Comparison of ENCODE assay signal across 9 cellular contexts in the genomic region with DNA sequence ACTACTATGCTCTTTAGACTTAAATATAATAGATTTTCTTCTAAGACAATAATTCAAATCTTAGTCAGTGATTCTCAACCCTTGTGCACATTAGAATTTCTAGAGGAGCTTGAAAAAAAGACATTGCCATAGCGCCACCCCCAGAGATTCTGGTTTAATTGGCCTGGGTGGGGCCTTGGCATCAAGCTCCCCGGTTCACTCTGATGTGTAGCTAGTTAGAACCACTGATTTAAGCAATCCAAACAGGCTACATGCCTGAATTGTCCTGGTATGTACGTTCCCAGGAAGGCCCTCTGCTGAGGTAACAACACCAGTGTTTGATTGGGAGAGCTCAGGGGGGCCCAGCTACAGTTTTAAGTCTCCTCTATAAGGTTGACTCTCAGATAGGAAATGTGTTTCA. TPM values are rescaled to one million over a fixed set of nuclear protein-coding genes. Genes with fewer than 3 reads are reported as not detected.
DNase-seq lines count a peak whose midpoint lies in the region; ATAC-seq and TF ChIP-seq lines count a peak whose summit lies in the region.
"Had no signal": no experiment of that assay in that cellular context is flagged by ENCODE, and none has a peak within 500 bp of the region (broad histone marks: within the 10 kb centered on the region; RNA-seq: fewer than 3 reads in every experiment).

No MANE protein-coding gene starts in this region.

- no peaks in the 10 kb centered on the region for H3K36me3 Mint-ChIP-seq in osteocyte (ENCODE audit: unreplicated experiment)
- no peaks in the 10 kb centered on the region for H3K36me3 Mint-ChIP-seq in activated CD4-positive, alpha-beta memory T cell treated with anti-CD3 and anti-CD28 coated beads for 36 hours

- POLR2A ChIA-PET in activated CD4-positive, alpha-beta memory T cell treated with anti-CD3 and anti-CD28 coated beads for 36 hours (lab: Charles Lee): no interaction called here

- no peaks in the 10 kb centered on the region for H3K27me3 Mint-ChIP-seq in osteocyte (ENCODE audit: unreplicated experiment)
- H3K27me3 Mint-ChIP-seq in activated CD4-positive, alpha-beta memory T cell treated with anti-CD3 and anti-CD28 coated beads for 36 hours: peaks cover 2% of the 10 kb centered on the region

- no peak for ATAC-seq in HG03460 (IDR thresholded peaks at IDR 0.05; ENCODE audit: unreplicated experiment)

- H3K9me3 Mint-ChIP-seq in osteocyte (ENCODE audit: unreplicated experiment): peaks cover 1% of the 10 kb centered on the region
- no peaks in the 10 kb centered on the region for H3K9me3 Mint-ChIP-seq in activated CD4-positive, alpha-beta memory T cell treated with anti-CD3 and anti-CD28 coated beads for 36 hours

- no peak overlapping the region for H3K4me3 ChIP-seq in GM06990 (replicated peaks; ENCODE audit: low read depth, low read length)
- no peak overlapping the region for H3K4me3 ChIP-seq in epithelial cell of esophagus (ENCODE audit: low read length)

- H3K36me3 ChIP-seq in GM06990 (ENCODE audit: control insufficient read depth, insufficient read depth, low read length): no peaks in the 10 kb centered on the region

- TF ChIP-seq CTCF in GM06990 (IDR thresholded peaks at IDR 0.05; ENCODE audit: insufficient read depth, low read length, poor library complexity, severe bottlenecking) (peak; percentile 3), epithelial cell of esophagus (IDR thresholded peaks at IDR 0.05; ENCODE audit: insufficient read depth, low read depth, low read length, missing control alignments) (peak; percentile 2), osteocyte (IDR thresholded peaks at IDR 0.05) (no peak)

- intact Hi-C loops in activated CD4-positive, alpha-beta memory T cell treated with anti-CD3 and anti-CD28 coated beads for 36 hours (cut with micrococcal nuclease): loop anchor here (2.0 kb wide), 1 partner anchor 81 kb away; no protein-coding TSS in a partner anchor
- intact Hi-C loops in posterior vena cava (cut with DNase I): no loop called here

- H3K4me1 Mint-ChIP-seq in osteocyte (ENCODE audit: unreplicated experiment): peaks cover 23% of the 10 kb centered on the region
- peaks cover 20% of the 10 kb centered on the region for H3K4me1 Mint-ChIP-seq in activated CD4-positive, alpha-beta memory T cell treated with anti-CD3 and anti-CD28 coated beads for 36 hours (ENCODE audit: low read depth)

- H3K4me3 Mint-ChIP-seq in osteocyte (ENCODE audit: unreplicated experiment): no peak overlapping the region
- no peak overlapping the region for H3K4me3 Mint-ChIP-seq in activated CD4-positive, alpha-beta memory T cell treated with anti-CD3 and anti-CD28 coated beads for 36 hours

- CTCF ChIA-PET in activated CD4-positive, alpha-beta memory T cell treated with anti-CD3 and anti-CD28 coated beads for 36 hours (lab: Charles Lee): interaction anchor here (0.9 to 2.9 kb wide), 3 partner anchors 9 to 80 kb away, joined by 4 to 14 read pairs (median 5); a partner anchor contains a TSS

- no peaks in the 10 kb centered on the region for H3K27me3 ChIP-seq in GM06990 (replicated peaks; ENCODE audit: control insufficient read depth, insufficient read depth, low read length)

- peak overlapping the region; percentile 100 for H3K27ac Mint-ChIP-seq in osteocyte (ENCODE audit: unreplicated experiment)
- H3K27ac Mint-ChIP-seq in activated CD4-positive, alpha-beta memory T cell treated with anti-CD3 and anti-CD28 coated beads for 36 hours: no peak overlapping the region

- no peak for DNase-seq in GM06990 (ENCODE audit: extremely low read depth, insufficient read length)
- peak; percentile 20 for DNase-seq in HK-2 (ENCODE audit: unreplicated experiment)
- peak; percentile 87 for DNase-seq in epithelial cell of esophagus (ENCODE audit: low read depth)
- no peak for DNase-seq in osteocyte (ENCODE audit: extremely low spot score, unreplicated experiment)
- DNase-seq in activated CD4-positive, alpha-beta memory T cell treated with anti-CD3 and anti-CD28 coated beads for 36 hours: no peak
- no peak for DNase-seq in 8988T
- no peak for DNase-seq in posterior vena cava (ENCODE audit: low spot score)
- DNase-seq: NCI-H510A had no signal

RNA-seq across cellular contexts. Expression of a gene that starts 1.4 kb away (rescaled TPM):
- total RNA-seq in osteocyte: 36.2 and 41.6 TPM in 2 replicates
- 1 to 10 TPM; 2.8 to 3.0 TPM for total RNA-seq in activated CD4-positive, alpha-beta memory T cell treated with anti-CD3 and anti-CD28 coated beads for 36 hours
- total RNA-seq in posterior vena cava: 10 to 100 TPM; 25.3 to 26.3 TPM

RNA-seq across cellular contexts. Expression of a gene that starts 20.2 kb away (rescaled TPM):
- 14.7 and 15.4 TPM in 2 replicates for total RNA-seq in osteocyte
- total RNA-seq in activated CD4-positive, alpha-beta memory T cell treated with anti-CD3 and anti-CD28 coated beads for 36 hours: 10 to 100 TPM; 27.5 to 27.9 TPM
- 10 to 100 TPM; 16.7 to 19.1 TPM for total RNA-seq in posterior vena cava

Comparison
In these comparisons a context has a peak if more than half of its experiments do, and no peak if none do; other contexts are left out.
1. DNase-seq: peak in HK-2 (single experiment) and epithelial cell of esophagus (single experiment); none in GM06990 (single experiment), osteocyte (single experiment), activated CD4-positive, alpha-beta memory T cell treated with anti-CD3 and anti-CD28 coated beads for 36 hours (single experiment), 8988T (single experiment) and posterior vena cava (single experiment).